In genomic region chr3:82033186-82033585, GRCh38 we compare ENCODE assay signal across 14 cellular contexts.
DNase-seq lines count a peak whose midpoint lies in the region; ATAC-seq and TF ChIP-seq lines count a peak whose summit lies in the region.
"Had no signal": no experiment of that assay in that cellular context is flagged by ENCODE, and none has a peak within 500 bp of the region (broad histone marks: within the 10 kb centered on the region; RNA-seq: fewer than 3 reads in every experiment).

No MANE protein-coding gene starts in this region.

- no peak overlapping the region for H3K4me3 ChIP-seq in DND-41 (ENCODE audit: low read depth in 1 of 2, low read length in 2 of 2)
- H3K4me3 ChIP-seq: GM12878, GM23338 had no signal

- ATAC-seq in DND-41 (ENCODE audit: insufficient read depth, low read depth): no peak
- no peak for ATAC-seq in HG03039 (IDR thresholded peaks at IDR 0.05; ENCODE audit: unreplicated experiment)
- ATAC-seq: GM12878, GM23338, HCT116 had no signal

- H3K27me3 ChIP-seq in DND-41 (ENCODE audit: insufficient read depth, low read length, poor library complexity): no peaks in the 10 kb centered on the region

- H3K79me2 ChIP-seq in DND-41 (ENCODE audit: insufficient read depth, low read length): no peaks in the 10 kb centered on the region

- H4K20me1 ChIP-seq in DND-41 (ENCODE audit: insufficient read depth, low read length): no peaks in the 10 kb centered on the region

- H2AFZ ChIP-seq in DND-41 (ENCODE audit: low read depth, low read length): peak overlapping the region; percentile 23; the same call in 1 of the 2 replicates

- no peaks in the 10 kb centered on the region for H3K9me3 ChIP-seq in DND-41 (ENCODE audit: insufficient read depth, low read length, severe bottlenecking)

- TF ChIP-seq CTCF in DND-41 (IDR thresholded peaks at IDR 0.05; ENCODE audit: borderline replicate concordance, extremely low read depth, low read length, poor library complexity, severe bottlenecking): no peak

- DNase-seq in DND-41 (no peak), G401 (ENCODE audit: low spot score) (peak; percentile 80), cerebellar cortex (ENCODE audit: low spot score) (peak; percentile 77), superior temporal gyrus (ENCODE audit: extremely low spot score) (peak; percentile 20), NCI-H1092 treated with DMSO at 0.1 percent for 48 hours (lab: John Stamatoyannopoulos, UW) (no peak)
- DNase-seq: Calu3; CD4-positive, alpha-beta memory T cell; COR-L47; DMS79; H9 had no signal

- no peaks in the 10 kb centered on the region for H3K36me3 ChIP-seq in DND-41 (ENCODE audit: insufficient read depth, low read length)

- H3K9ac ChIP-seq in DND-41 (ENCODE audit: low read depth, low read length): no peak overlapping the region

- no peak overlapping the region for H3K4me2 ChIP-seq in DND-41 (ENCODE audit: insufficient read depth, low read length)
- H3K4me2 ChIP-seq: GM23338 had no signal

- no peak overlapping the region for H3K27ac ChIP-seq in DND-41 (ENCODE audit: low read length)

- in situ Hi-C loops in G401 (cut with HindIII; ENCODE audit: low sequenced_read_pairs): no loop called here

- H3K4me1 ChIP-seq in DND-41 (ENCODE audit: insufficient read depth, low read length): no peaks in the 10 kb centered on the region

Comparison
In these comparisons a context has a peak if more than half of its experiments do, and no peak if none do; other contexts are left out.
1. DNase-seq: peak in G401 (single experiment), cerebellar cortex (single experiment) and superior temporal gyrus (single experiment); none in DND-41 (single experiment) and NCI-H1092 treated with DMSO at 0.1 percent for 48 hours (single experiment).